9 cellular contexts compared by ENCODE assay signal in genomic region chr3:71926242-71926560, GRCh38.
A peak's percentile ranks its signal among the peaks of the same experiment; 100 is the strongest.
DNase-seq lines count a peak whose midpoint lies in the region; ATAC-seq and TF ChIP-seq lines count a peak whose summit lies in the region.
"Had no signal": no experiment of that assay in that cellular context is flagged by ENCODE, and none has a peak within 500 bp of the region (broad histone marks: within the 10 kb centered on the region; RNA-seq: fewer than 3 reads in every experiment).

No MANE protein-coding gene starts in this region.

- H2AK5ac ChIP-seq in IMR-90 (ENCODE audit: low read depth, low read length) = no peak overlapping the region

- no peaks in the 10 kb centered on the region for H3K9me1 ChIP-seq in IMR-90 (ENCODE audit: insufficient read depth, low read length)

- no TSS peak for BruUV-seq in IMR-90 (replicated peaks; lab: Mats Ljungman, UMichigan)

- H4K91ac ChIP-seq in IMR-90 (ENCODE audit: insufficient read depth, low read depth, low read length) = no peak overlapping the region

- no peak overlapping the region for H3K14ac ChIP-seq in IMR-90 (replicated peaks; ENCODE audit: low read depth, low read length)

- intact Hi-C loops in IMR-90 (cut with micrococcal nuclease) = no loop called here
- intact Hi-C loops in activated T-helper 1 cell treated with anti-CD3 and anti-CD28 coated beads, Interleukin-12 subunit alpha, Interleukin-12 subunit beta, Interleukin-2, Interleukin-4 antibody, amounts not matched to agents 30 ng/mL and 10 ng/mL and 1 ng/mL, durations not matched to agents 14 hours and 24 hours and 36 hours (cut with micrococcal nuclease) = loop anchor here (1.0 to 5.0 kb wide), 2 partner anchors 341 to 896 kb away; no protein-coding TSS in a partner anchor

- WGBS in IMR-90 (ENCODE audit: extremely low coverage in 2 of 2, insufficient read length in 1 of 2), 2 experiments = no CpG with 5 or more reads among the region's 2 CpGs

- no peak overlapping the region for H4K5ac ChIP-seq in IMR-90 (ENCODE audit: low read depth, low read length)

- no peak overlapping the region for H3K56ac ChIP-seq in IMR-90 (ENCODE audit: extremely low read depth, insufficient read depth, low read length)

- no peaks in the 10 kb centered on the region for H3K9me3 ChIP-seq in IMR-90 (ENCODE audit: control insufficient read depth, insufficient read depth, low read length)

- H3K36me3 Mint-ChIP-seq in activated T-cell treated with anti-CD3 and anti-CD28 coated beads, Interleukin-2, amount 50 U/mL, for 4 hours (ENCODE audit: insufficient read depth) = no peaks in the 10 kb centered on the region
- no peaks in the 10 kb centered on the region for H3K36me3 Mint-ChIP-seq in activated T-helper 1 cell treated with anti-CD3 and anti-CD28 coated beads, Interleukin-12 subunit alpha, Interleukin-12 subunit beta, Interleukin-2, Interleukin-4 antibody, amounts not matched to agents 30 ng/mL and 10 ng/mL and 1 ng/mL, durations not matched to agents 14 hours and 24 hours and 36 hours (ENCODE audit: low read depth)

- H3K4me2 ChIP-seq in IMR-90 (ENCODE audit: low read depth, low read length) = no peak overlapping the region

- peaks cover 22% of the 10 kb centered on the region for H3K27me3 ChIP-seq in IMR-90 (ENCODE audit: control insufficient read depth, insufficient read depth, low read length)

- no peak for ATAC-seq in activated T-cell treated with anti-CD3 and anti-CD28 coated beads, Interleukin-2, amount 50 U/mL, for 4 hours
- ATAC-seq in IMR-90 (ENCODE audit: low read depth) (no peak), GM18520 (IDR thresholded peaks at IDR 0.05; ENCODE audit: unreplicated experiment) (no peak), GM18505 (IDR thresholded peaks at IDR 0.05; ENCODE audit: unreplicated experiment) (no peak)

- H3K27me3 Mint-ChIP-seq in activated T-cell treated with anti-CD3 and anti-CD28 coated beads, Interleukin-2, amount 50 U/mL, for 4 hours (ENCODE audit: low read depth) = peaks cover 10% of the 10 kb centered on the region
- no peaks in the 10 kb centered on the region for H3K27me3 Mint-ChIP-seq in activated T-helper 1 cell treated with anti-CD3 and anti-CD28 coated beads, Interleukin-12 subunit alpha, Interleukin-12 subunit beta, Interleukin-2, Interleukin-4 antibody, amounts not matched to agents 30 ng/mL and 10 ng/mL and 1 ng/mL, durations not matched to agents 14 hours and 24 hours and 36 hours (ENCODE audit: insufficient read depth)

- no peak overlapping the region for H2BK20ac ChIP-seq in IMR-90 (ENCODE audit: low read depth, low read length)

- H3K36me3 ChIP-seq in IMR-90 (ENCODE audit: control insufficient read depth, insufficient read depth, low read length) = no peaks in the 10 kb centered on the region

- H2BK15ac ChIP-seq in IMR-90 (ENCODE audit: low read depth, low read length) = no peak overlapping the region

- no peak overlapping the region for H2AFZ ChIP-seq in IMR-90 (replicated peaks; ENCODE audit: low read length, poor library complexity)

- no peak overlapping the region for H3K4me3 ChIP-seq in IMR-90 (ENCODE audit: insufficient read depth, low read depth, low read length)
- H3K4me3 ChIP-seq: skin epidermis had no signal

- H2BK120ac ChIP-seq in IMR-90 (ENCODE audit: low read depth, low read length) = no peak overlapping the region

- no peaks in the 10 kb centered on the region for H3K79me1 ChIP-seq in IMR-90 (ENCODE audit: low read depth in 1 of 2, low read length in 2 of 2)

- H3K18ac ChIP-seq in IMR-90 (ENCODE audit: low read depth, low read length) = no peak overlapping the region

- no peak for TF ChIP-seq POLR2A in IMR-90 (IDR thresholded peaks at IDR 0.05; ENCODE audit: low read depth, low read length)
- TF ChIP-seq POLR2A in GM18505 (IDR thresholded peaks at IDR 0.05; ENCODE audit: borderline replicate concordance, extremely low read depth, insufficient read depth, insufficient read length) = no peak

- H3K9me3 Mint-ChIP-seq in activated T-cell treated with anti-CD3 and anti-CD28 coated beads, Interleukin-2, amount 50 U/mL, for 4 hours = no peaks in the 10 kb centered on the region
- H3K9me3 Mint-ChIP-seq in activated T-helper 1 cell treated with anti-CD3 and anti-CD28 coated beads, Interleukin-12 subunit alpha, Interleukin-12 subunit beta, Interleukin-2, Interleukin-4 antibody, amounts not matched to agents 30 ng/mL and 10 ng/mL and 1 ng/mL, durations not matched to agents 14 hours and 24 hours and 36 hours = no peaks in the 10 kb centered on the region

- H3K27ac ChIP-seq in IMR-90 (ENCODE audit: insufficient read depth, low read length) = no peak overlapping the region
- H3K27ac ChIP-seq: skin epidermis had no signal

- no peak overlapping the region for H3K9ac ChIP-seq in IMR-90 (ENCODE audit: low read depth, low read length)

- 0 out of 2 replicates have a peak, but pooled peaks have one; percentile 3 for TF ChIP-seq CTCF in IMR-90 (conservative IDR thresholded peaks at IDR 0.05; ENCODE audit: low read depth, low read length)

- H2AK9ac ChIP-seq in IMR-90 (replicated peaks; ENCODE audit: low read depth, low read length, poor library complexity) = no peak overlapping the region

- H4K20me1 ChIP-seq in IMR-90 (ENCODE audit: insufficient read depth, low read length) = no peaks in the 10 kb centered on the region

- H4K8ac ChIP-seq in IMR-90 (ENCODE audit: low read depth in 2 of 2, low read length in 2 of 2) = no peak overlapping the region

- POLR2A ChIA-PET in IMR-90 (lab: Charles Lee; ENCODE audit: unreplicated experiment) = no interaction called here

- CTCF ChIA-PET in IMR-90 (lab: Yijun Ruan, JAX) = no interaction called here

- DNase-seq in activated T-cell treated with anti-CD3 and anti-CD28 coated beads for 1 hour (ENCODE audit: low read depth) (peak; percentile 1), IMR-90 (peak; percentile 2), SW480 (ENCODE audit: low spot score) (peak; percentile 71), kidney glomerular epithelial cell (lab: John Stamatoyannopoulos, UW) (peak; percentile 6)
- DNase-seq in activated T-cell treated with anti-CD3 and anti-CD28 coated beads, Interleukin-2, amount 50 U/mL, for 4 hours = no peak
- DNase-seq in activated T-helper 1 cell treated with anti-CD3 and anti-CD28 coated beads, Interleukin-12 subunit alpha, Interleukin-12 subunit beta, Interleukin-2, Interleukin-4 antibody, amounts not matched to agents 30 ng/mL and 10 ng/mL and 1 ng/mL, durations not matched to agents 14 hours and 24 hours and 36 hours (ENCODE audit: low spot score) = no peak

- no peak for TF ChIP-seq RAD21 in IMR-90 (IDR thresholded peaks at IDR 0.05; ENCODE audit: low read length)

- no peak overlapping the region for H3K4ac ChIP-seq in IMR-90 (ENCODE audit: low read depth, low read length)

- dilution Hi-C loops in IMR-90 (cut with HindIII; ENCODE audit: low sequenced_read_pairs, unreplicated experiment) = no loop called here

- no peaks in the 10 kb centered on the region for H3K4me1 ChIP-seq in IMR-90 (ENCODE audit: control insufficient read depth, insufficient read depth, low read length)

- H3K27ac Mint-ChIP-seq in activated T-helper 1 cell treated with anti-CD3 and anti-CD28 coated beads, Interleukin-12 subunit alpha, Interleukin-12 subunit beta, Interleukin-2, Interleukin-4 antibody, amounts not matched to agents 30 ng/mL and 10 ng/mL and 1 ng/mL, durations not matched to agents 14 hours and 24 hours and 36 hours = no peak overlapping the region

- no peak overlapping the region for H3K23ac ChIP-seq in IMR-90 (ENCODE audit: low read depth, low read length)

- no peak overlapping the region for H2BK5ac ChIP-seq in IMR-90 (ENCODE audit: low read depth, low read length, poor library complexity, severe bottlenecking)

- in situ Hi-C loops in IMR-90 (cut with MboI; ENCODE audit: low sequenced_read_pairs) = no loop called here

- no peaks in the 10 kb centered on the region for H3K4me1 Mint-ChIP-seq in activated T-cell treated with anti-CD3 and anti-CD28 coated beads, Interleukin-2, amount 50 U/mL, for 4 hours (ENCODE audit: low read depth)
- H3K4me1 Mint-ChIP-seq in activated T-helper 1 cell treated with anti-CD3 and anti-CD28 coated beads, Interleukin-12 subunit alpha, Interleukin-12 subunit beta, Interleukin-2, Interleukin-4 antibody, amounts not matched to agents 30 ng/mL and 10 ng/mL and 1 ng/mL, durations not matched to agents 14 hours and 24 hours and 36 hours (ENCODE audit: low read depth) = peaks cover 12% of the 10 kb centered on the region

- H3K4me3 Mint-ChIP-seq in activated T-cell treated with anti-CD3 and anti-CD28 coated beads, Interleukin-2, amount 50 U/mL, for 4 hours = no peak overlapping the region
- H3K4me3 Mint-ChIP-seq in activated T-helper 1 cell treated with anti-CD3 and anti-CD28 coated beads, Interleukin-12 subunit alpha, Interleukin-12 subunit beta, Interleukin-2, Interleukin-4 antibody, amounts not matched to agents 30 ng/mL and 10 ng/mL and 1 ng/mL, durations not matched to agents 14 hours and 24 hours and 36 hours = no peak overlapping the region

TF ChIP-seq in IMR-90, 13 proteins besides CTCF, POLR2A, EP300 and RAD21:
- no peak for TF ChIP-seq NFE2L2 (IDR thresholded peaks at IDR 0.05; ENCODE audit: low read depth, low read length)
- TF ChIP-seq CEBPB (IDR thresholded peaks at IDR 0.05; ENCODE audit: low read depth, low read length) = no peak
- no peak for TF ChIP-seq RFX5 (IDR thresholded peaks at IDR 0.05; ENCODE audit: low read depth, low read length)
- no peak for TF ChIP-seq SMC3 (IDR thresholded peaks at IDR 0.05; ENCODE audit: low read depth, low read length)
- no peak for TF ChIP-seq BHLHE40 (IDR thresholded peaks at IDR 0.05; ENCODE audit: low read depth, low read length)
- TF ChIP-seq MAFK (IDR thresholded peaks at IDR 0.05; ENCODE audit: low read depth, low read length) = no peak
- no peak for TF ChIP-seq RCOR1 (IDR thresholded peaks at IDR 0.05; ENCODE audit: insufficient replicate concordance, low read length)
- TF ChIP-seq CHD1 (IDR thresholded peaks at IDR 0.05; ENCODE audit: low read depth, low read length) = no peak
- TF ChIP-seq MAZ (IDR thresholded peaks at IDR 0.05; ENCODE audit: borderline replicate concordance, low read depth, low read length) = no peak

Comparison
In these comparisons a context has a peak if more than half of its experiments do, and no peak if none do; other contexts are left out.
1. DNase-seq: peak in activated T-cell treated with anti-CD3 and anti-CD28 coated beads for 1 hour (single experiment), IMR-90 (single experiment), SW480 (single experiment) and kidney glomerular epithelial cell (single experiment); none in activated T-cell treated with anti-CD3 and anti-CD28 coated beads, Interleukin-2, amount 50 U/mL, for 4 hours (single experiment) and activated T-helper 1 cell treated with anti-CD3 and anti-CD28 coated beads, Interleukin-12 subunit alpha, Interleukin-12 subunit beta, Interleukin-2, Interleukin-4 antibody, amounts not matched to agents 30 ng/mL and 10 ng/mL and 1 ng/mL, durations not matched to agents 14 hours and 24 hours and 36 hours (single experiment).